In genomic region chr7:3292694-3293093, GRCh38 we compare ENCODE assay signal across 27 cellular contexts. TPM values are rescaled to one million over a fixed set of nuclear protein-coding genes. Genes with fewer than 3 reads are reported as not detected.
A peak's percentile ranks its signal among the peaks of the same experiment; 100 is the strongest.
DNase-seq lines count a peak whose midpoint lies in the region; ATAC-seq, FAIRE-seq and TF ChIP-seq lines count a peak whose summit lies in the region.
"Had no signal": no experiment of that assay in that cellular context is flagged by ENCODE, and none has a peak within 500 bp of the region (broad histone marks: within the 10 kb centered on the region; RNA-seq: fewer than 3 reads in every experiment).

No MANE protein-coding gene starts in this region.

- no peak overlapping the region for H2AK5ac ChIP-seq in IMR-90 (ENCODE audit: low read depth, low read length)

- H4K20me1 ChIP-seq in HepG2 (ENCODE audit: insufficient read depth, low read length) (no peaks in the 10 kb centered on the region), IMR-90 (ENCODE audit: insufficient read depth, low read length) (no peaks in the 10 kb centered on the region), PC-9 (ENCODE audit: insufficient read depth) (no peaks in the 10 kb centered on the region)
- H4K20me1 ChIP-seq: BLaER1 had no signal

- H3K27me3 ChIP-seq in HepG2 (ENCODE audit: control insufficient read depth in 1 of 2, insufficient read depth in 2 of 2, low read length in 2 of 2) (no peaks in the 10 kb centered on the region), right lobe of liver (no peaks in the 10 kb centered on the region), IMR-90 (ENCODE audit: control insufficient read depth, insufficient read depth, low read length) (no peaks in the 10 kb centered on the region; the same call in 1 of the 2 replicates), PC-9 (ENCODE audit: insufficient read depth, low read depth) (peaks cover 11% of the 10 kb centered on the region; the same call in 1 of the 2 replicates)
- H3K27me3 ChIP-seq: BE2C, BLaER1 had no signal

- H3K9me2 ChIP-seq in PC-9 (ENCODE audit: insufficient read depth), result no peaks in the 10 kb centered on the region

- H2BK15ac ChIP-seq in IMR-90 (ENCODE audit: low read depth, low read length), result no peak overlapping the region

- no peaks in the 10 kb centered on the region for H3K9me1 ChIP-seq in IMR-90 (ENCODE audit: insufficient read depth, low read length)

- intact Hi-C loops in HepG2 (cut with micrococcal nuclease; ENCODE audit: unreplicated experiment) (no loop called here), right lobe of liver (cut with DNase I) (no loop called here), IMR-90 (cut with micrococcal nuclease) (no loop called here), PC-9 (cut with micrococcal nuclease; ENCODE audit: unreplicated experiment) (no loop called here)

- in situ Hi-C loops in HepG2 (cut with HindIII; ENCODE audit: extremely low pct_ligation_motif_present, low pct_unique_long_range_greater_than_20kb) (no loop called here), IMR-90 (cut with MboI; ENCODE audit: low sequenced_read_pairs) (no loop called here)

- no peaks in the 10 kb centered on the region for H3K36me3 ChIP-seq in HepG2 (replicated peaks in 1 of 2; ENCODE audit: control insufficient read depth in 1 of 2, insufficient read depth in 2 of 2, low read length in 2 of 2)
- no peaks in the 10 kb centered on the region for H3K36me3 ChIP-seq in right lobe of liver
- H3K36me3 ChIP-seq in IMR-90 (ENCODE audit: control insufficient read depth, insufficient read depth, low read length), result no peaks in the 10 kb centered on the region
- no peaks in the 10 kb centered on the region for H3K36me3 ChIP-seq in PC-9 (ENCODE audit: low read depth)
- H3K36me3 ChIP-seq: BE2C, BLaER1 had no signal

- H3K18ac ChIP-seq in IMR-90 (ENCODE audit: low read depth, low read length), result no peak overlapping the region

- H3K27ac ChIP-seq in HepG2 (ENCODE audit: extremely low read length, insufficient read depth, low read length), result no peak overlapping the region
- no peak overlapping the region for H3K27ac ChIP-seq in right lobe of liver
- no peak overlapping the region for H3K27ac ChIP-seq in IMR-90 (ENCODE audit: insufficient read depth, low read length)
- no peak overlapping the region for H3K27ac ChIP-seq in PC-9
- H3K27ac ChIP-seq: 22Rv1, BLaER1 had no signal

- POLR2A ChIA-PET in HepG2 (lab: Yijun Ruan, JAX) (no interaction called here), IMR-90 (lab: Charles Lee; ENCODE audit: unreplicated experiment) (no interaction called here), PC-9 (lab: Charles Lee; ENCODE audit: unreplicated experiment) (interaction anchor here (0.6 kb wide), 1 partner anchor 10 kb away, joined by 3 read pairs; no protein-coding TSS in a partner anchor)

- no peak overlapping the region for H2BK20ac ChIP-seq in IMR-90 (ENCODE audit: low read depth, low read length)

- H3K14ac ChIP-seq in IMR-90 (replicated peaks; ENCODE audit: low read depth, low read length), result no peak overlapping the region

- no peaks in the 10 kb centered on the region for H3K4me1 ChIP-seq in HepG2 (ENCODE audit: insufficient read depth, low read length)
- no peaks in the 10 kb centered on the region for H3K4me1 ChIP-seq in right lobe of liver
- H3K4me1 ChIP-seq in IMR-90 (ENCODE audit: control insufficient read depth, insufficient read depth, low read length), result no peaks in the 10 kb centered on the region
- no peaks in the 10 kb centered on the region for H3K4me1 ChIP-seq in PC-9 (replicated peaks; ENCODE audit: insufficient read depth)
- H3K4me1 ChIP-seq: BE2C, BLaER1 had no signal

- TF ChIP-seq CTCF in HepG2 (CRISPR knock-in tag; IDR thresholded peaks at IDR 0.05), result no peak
- TF ChIP-seq CTCF in right lobe of liver (IDR thresholded peaks at IDR 0.05), result no peak
- no peak for TF ChIP-seq CTCF in IMR-90 (conservative IDR thresholded peaks at IDR 0.05; ENCODE audit: low read depth, low read length)
- no peak for TF ChIP-seq CTCF in PC-9 (conservative IDR thresholded peaks at IDR 0.05)

- H2AK9ac ChIP-seq in IMR-90 (replicated peaks; ENCODE audit: low read depth, low read length, poor library complexity), result no peak overlapping the region

- no peak overlapping the region for H3K4me2 ChIP-seq in HepG2 (ENCODE audit: low read depth, low read length)
- H3K4me2 ChIP-seq in IMR-90 (ENCODE audit: low read depth, low read length), result no peak overlapping the region
- no peak overlapping the region for H3K4me2 ChIP-seq in PC-9
- H3K4me2 ChIP-seq: BLaER1 had no signal

- H3K79me2 ChIP-seq in HepG2 (ENCODE audit: insufficient read depth, low read length) (no peaks in the 10 kb centered on the region), PC-9 (ENCODE audit: low read depth) (no peaks in the 10 kb centered on the region)

- H3K4ac ChIP-seq in IMR-90 (ENCODE audit: low read depth, low read length), result no peak overlapping the region

- no peak overlapping the region for H2BK120ac ChIP-seq in IMR-90 (ENCODE audit: low read depth, low read length)

- TF ChIP-seq POLR2A in HepG2 (IDR thresholded peaks at IDR 0.05; ENCODE audit: insufficient read depth in 1 of 2, low read depth in 2 of 2, low read length in 2 of 2) (no peak), right lobe of liver (IDR thresholded peaks at IDR 0.05) (no peak), IMR-90 (IDR thresholded peaks at IDR 0.05; ENCODE audit: low read depth, low read length) (no peak)

- TF ChIP-seq RAD21 in HepG2 (CRISPR knock-in tag; IDR thresholded peaks at IDR 0.05), result no peak
- TF ChIP-seq RAD21 in IMR-90 (IDR thresholded peaks at IDR 0.05; ENCODE audit: low read length), result no peak

- no peak overlapping the region for H3K56ac ChIP-seq in IMR-90 (ENCODE audit: extremely low read depth, insufficient read depth, low read length)

- no peaks in the 10 kb centered on the region for H3K9me3 ChIP-seq in HepG2 (ENCODE audit: low read length)
- no peaks in the 10 kb centered on the region for H3K9me3 ChIP-seq in right lobe of liver
- H3K9me3 ChIP-seq in IMR-90 (ENCODE audit: control insufficient read depth, insufficient read depth, low read length), result peaks cover 5% of the 10 kb centered on the region; the same call in 1 of the 2 replicates
- peaks cover 4% of the 10 kb centered on the region; the same call in 1 of the 2 replicates for H3K9me3 ChIP-seq in PC-9 (ENCODE audit: insufficient read depth, low read depth)
- H3K9me3 ChIP-seq: BE2C, BLaER1 had no signal

- H4K5ac ChIP-seq in IMR-90 (ENCODE audit: low read depth, low read length), result no peak overlapping the region

- DNase-seq in HepG2 (ENCODE audit: low spot score) (no peak), right lobe of liver (no peak), IMR-90 (no peak), urothelium cell line (ENCODE audit: low spot score) (no peak), PC-9 (no peak)
- DNase-seq: ACHN; BE2C; C1 segment of cervical spinal cord; CD4-positive, alpha-beta memory T cell; CD4-positive, CD25-positive, alpha-beta regulatory T cell; CD8-positive, alpha-beta memory T cell; COR-L47; DMS 273 treated with DMSO at 0.1 percent for 48 hours; DMS153; DMS53; DMS79; DND-41; EL; GDM1 had no signal

- H3K23ac ChIP-seq in IMR-90 (ENCODE audit: low read depth, low read length), result no peak overlapping the region

- no peak overlapping the region for H4K8ac ChIP-seq in IMR-90 (ENCODE audit: low read depth in 2 of 2, low read length in 2 of 2)

- H4K91ac ChIP-seq in IMR-90 (ENCODE audit: insufficient read depth, low read depth, low read length), result no peak overlapping the region

- dilution Hi-C loops in IMR-90 (cut with HindIII; ENCODE audit: low sequenced_read_pairs, unreplicated experiment), result no loop called here

- CTCF ChIA-PET in HepG2 (lab: Yijun Ruan, JAX; ENCODE audit: low intra/inter-chr PET ratio, low total read pairs) (no interaction called here), IMR-90 (lab: Yijun Ruan, JAX) (no interaction called here), PC-9 (lab: Charles Lee) (no interaction called here)

- no peaks in the 10 kb centered on the region for H3K79me1 ChIP-seq in IMR-90 (ENCODE audit: low read depth in 1 of 2, low read length in 2 of 2)

- FAIRE-seq in HepG2 (lab: Jason Lieb, UNC) (no peak), urothelium cell line (lab: Jason Lieb, UNC) (peak; percentile 93)
- FAIRE-seq: GM12878, GM12892, GM18507 had no signal

- H3K4me3 ChIP-seq in HepG2 (replicated peaks in 1 of 3; ENCODE audit: insufficient read depth in 1 of 3, low read depth in 2 of 3, low read length in 3 of 3) (no peak overlapping the region), right lobe of liver (no peak overlapping the region), IMR-90 (ENCODE audit: insufficient read depth, low read depth, low read length) (no peak overlapping the region), PC-9 (no peak overlapping the region)
- H3K4me3 ChIP-seq: BLaER1, GM12878 had no signal

- H2AFZ ChIP-seq in HepG2 (ENCODE audit: low read length) (no peak overlapping the region), IMR-90 (replicated peaks; ENCODE audit: low read length, poor library complexity) (no peak overlapping the region), PC-9 (no peak overlapping the region)

- no TSS peak for BruUV-seq in HepG2 (replicated peaks; lab: Mats Ljungman, UMichigan)
- BruUV-seq in IMR-90 (replicated peaks; lab: Mats Ljungman, UMichigan), result no TSS peak
- no TSS peak for BruUV-seq in PC-9 (replicated peaks; lab: Mats Ljungman, UMichigan)

- no peak overlapping the region for H2BK5ac ChIP-seq in IMR-90 (ENCODE audit: low read depth, low read length, poor library complexity, severe bottlenecking)

- H3K9ac ChIP-seq in HepG2 (ENCODE audit: insufficient read depth, low read depth, low read length), result no peak overlapping the region
- H3K9ac ChIP-seq in IMR-90 (ENCODE audit: low read depth, low read length), result no peak overlapping the region
- H3K9ac ChIP-seq: BLaER1 had no signal

- 48% methylated on average over 7 of the region's 7 CpGs for WGBS in HepG2 (ENCODE audit: low lambda C conversion rate)
- WGBS in right lobe of liver (ENCODE audit: insufficient coverage, low coverage, low lambda C conversion rate, missing lambda C conversion rate), result 47% methylated on average over 7 of the region's 7 CpGs
- WGBS in IMR-90 (ENCODE audit: extremely low coverage in 2 of 2, insufficient read length in 1 of 2), 2 experiments, result 70% methylated on average over 5 of the region's 7 CpGs; no CpG with 5 or more reads in 1 of the 2 experiments

- TF ChIP-seq EP300 in HepG2 (IDR thresholded peaks at IDR 0.05; ENCODE audit: low read depth in 2 of 2, low read length in 2 of 2) (no peak), HepG2 (CRISPR knock-in tag; IDR thresholded peaks at IDR 0.05; ENCODE audit: borderline replicate concordance) (no peak)

- ATAC-seq in HepG2 (no peak), right lobe of liver (no peak), IMR-90 (ENCODE audit: low read depth) (no peak), HG03196 (IDR thresholded peaks at IDR 0.05; ENCODE audit: unreplicated experiment) (no peak)
- ATAC-seq: GM12878 had no signal

- no peaks in the 10 kb centered on the region for H3F3A ChIP-seq in PC-9 (ENCODE audit: insufficient read depth, low read depth)

RNA-seq across cellular contexts. Expression of gene SDK1, which starts 8.4 kb away (rescaled TPM):
- total RNA-seq in HepG2 (2016; rRNA removed; fragmentation: Illumina TruSeq; extraction: Trizol), result 0.17 and 0.35 TPM in 2 replicates
- total RNA-seq in HepG2 (2016; cell fraction: cytosol; rRNA removed; fragmentation: Illumina TruSeq; extraction: Trizol; ENCODE audit: low read depth), result 0.18 and 0.20 TPM in 2 replicates
- 0.15 and 0.19 TPM in 2 replicates for total RNA-seq in HepG2 (2016; cell fraction: insoluble cytoplasmic fraction; rRNA removed; fragmentation: Illumina TruSeq; extraction: Trizol)
- total RNA-seq in HepG2 (2016; cell fraction: membrane; rRNA removed; fragmentation: Illumina TruSeq; extraction: Trizol), result 0.17 and 0.25 TPM in 2 replicates
- 0.50 and 0.59 TPM in 2 replicates for total RNA-seq in HepG2 (2016; cell fraction: nucleus; rRNA removed; fragmentation: Illumina TruSeq; extraction: Trizol)
- 2.4 TPM in 2 replicates for polyA plus RNA-seq in HepG2 (2011; rRNA removed)
- 1.6 and 2.3 TPM in 2 replicates for polyA plus RNA-seq in HepG2 (2011; cell fraction: cytosol; rRNA removed)
- polyA plus RNA-seq in HepG2 (2011; cell fraction: nucleus; rRNA removed), result 8.2 and 8.5 TPM in 2 replicates
- polyA plus RNA-seq in HepG2 (2012), result 2.9 and 3.0 TPM in 2 replicates
- polyA plus RNA-seq in HepG2 (2016; cell fraction: cytosol; fragmentation: Illumina TruSeq; extraction: Trizol; ENCODE audit: low read depth), result 0.02 and 0.03 TPM in 2 replicates
- 0.25 and 0.32 TPM in 2 replicates for polyA plus RNA-seq in HepG2 (2016; cell fraction: insoluble cytoplasmic fraction; fragmentation: Illumina TruSeq; extraction: Trizol; ENCODE audit: low read depth)
- 0.06 and 0.28 TPM in 2 replicates for polyA plus RNA-seq in HepG2 (2016; cell fraction: membrane; fragmentation: Illumina TruSeq; extraction: Trizol; ENCODE audit: low read depth)
- polyA plus RNA-seq in HepG2 (2016; cell fraction: nucleus; fragmentation: Illumina TruSeq; extraction: Trizol; ENCODE audit: insufficient read depth, low read depth), result 0.52 and 0.74 TPM in 2 replicates
- 14.3 TPM in 1 of 2 replicates, not detected in the other for polyA minus RNA-seq in HepG2 (2011; rRNA and poly(A)+ RNA removed; ENCODE audit: low replicate concordance)
- 4.3 and 4.6 TPM in 2 replicates for polyA minus RNA-seq in HepG2 (2011; cell fraction: cytosol; rRNA and poly(A)+ RNA removed)
- polyA minus RNA-seq in HepG2 (2011; cell fraction: nucleus; rRNA and poly(A)+ RNA removed), result 18.5 and 28.8 TPM in 2 replicates
- 1 to 10 TPM in 2 of 6 experiments, under 1 TPM in 4; 0.07 to 1.4 (median 0.65) TPM for total RNA-seq in right lobe of liver
- 1.1 and 1.6 TPM in 2 replicates for total RNA-seq in IMR-90 (2012; rRNA removed)
- 1.3 and 1.5 TPM in 2 replicates for polyA plus RNA-seq in IMR-90 (2012; rRNA removed)
- 1.0 and 1.4 TPM in 2 replicates for polyA plus RNA-seq in IMR-90 (2012; cell fraction: cytosol; rRNA removed)
- polyA plus RNA-seq in IMR-90 (2012; cell fraction: nucleus; rRNA removed; ENCODE audit: low replicate concordance), result 3.7 and 4.4 TPM in 2 replicates
- total RNA-seq in PC-9 (2021), result not detected in 2 replicates
- total RNA-seq: G401 had no signal
- polyA plus RNA-seq: CD14-positive monocyte; CD4-positive, alpha-beta memory T cell; CD4-positive, CD25-positive, alpha-beta regulatory T cell; CD8-positive, alpha-beta memory T cell had no signal
